In genomic region chr1:155182052-155182550, GRCh38 we compare ENCODE assay signal across 1 cellular context.
TF ChIP-seq lines count a peak whose summit lies in the region.

No MANE protein-coding gene starts in this region.

TF ChIP-seq in SK-N-SH, 30 proteins besides CTCF, POLR2A, EP300 and RAD21:
- TF ChIP-seq PBX3 (IDR thresholded peaks at IDR 0.05) (no peak), SMC3 (IDR thresholded peaks at IDR 0.05; ENCODE audit: low read depth, low read length) (no peak), NRF1 (IDR thresholded peaks at IDR 0.05; ENCODE audit: low read depth, low read length) (no peak), MAX (IDR thresholded peaks at IDR 0.05; ENCODE audit: low read depth) (no peak)
